12 cellular contexts compared by ENCODE assay signal in the genomic region with DNA sequence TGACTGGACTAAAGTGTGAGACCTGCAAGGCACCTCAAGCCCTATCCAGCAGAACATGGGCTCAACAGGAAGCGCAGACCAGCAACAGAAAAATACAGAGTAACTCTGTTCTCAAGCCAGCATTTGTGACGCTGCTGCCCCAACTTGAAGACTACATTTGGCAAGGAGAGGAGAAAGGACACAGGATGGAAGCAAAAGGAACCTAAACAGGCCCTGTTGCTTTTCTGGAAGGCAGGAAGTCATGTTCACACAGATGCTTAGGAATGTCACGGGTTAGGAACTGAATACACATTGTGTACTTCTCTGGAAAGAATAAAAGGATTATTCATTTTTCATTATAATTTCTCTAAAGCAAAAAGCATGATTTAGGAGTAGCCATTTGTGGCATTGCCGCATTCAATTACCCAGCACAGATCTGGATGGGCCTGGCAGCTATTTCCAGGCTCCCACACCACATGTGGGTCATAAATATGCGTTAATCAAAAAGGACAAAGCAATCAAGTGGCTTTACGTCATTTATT. TPM values are rescaled to one million over a fixed set of nuclear protein-coding genes. Genes with fewer than 3 reads are reported as not detected.
DNase-seq lines count a peak whose midpoint lies in the region; ATAC-seq lines count a peak whose summit lies in the region.
"Had no signal": no experiment of that assay in that cellular context is flagged by ENCODE, and none has a peak within 500 bp of the region (broad histone marks: within the 10 kb centered on the region; RNA-seq: fewer than 3 reads in every experiment).

No MANE protein-coding gene starts in this region.

- no peaks in the 10 kb centered on the region for H3K79me1 ChIP-seq in neuronal stem cell (ENCODE audit: low read depth, low read length)

- H2BK120ac ChIP-seq in neuronal stem cell (ENCODE audit: low read depth, low read length), result no peak overlapping the region

- no peak overlapping the region for H4K8ac ChIP-seq in neuronal stem cell (ENCODE audit: low read depth, low read length)

- no peak overlapping the region for H2BK12ac ChIP-seq in neuronal stem cell (ENCODE audit: low read length)

- H2BK15ac ChIP-seq in neuronal stem cell (ENCODE audit: low read length), result no peak overlapping the region

- no peak overlapping the region for H2BK5ac ChIP-seq in neuronal stem cell (ENCODE audit: low read length)

- H3K9ac ChIP-seq in neuronal stem cell (ENCODE audit: low read depth, low read length, poor library complexity), result no peak overlapping the region

- no peak overlapping the region for H4K91ac ChIP-seq in neuronal stem cell (ENCODE audit: low read depth, low read length, poor library complexity)

- no peaks in the 10 kb centered on the region for H3K9me3 ChIP-seq in neuronal stem cell (replicated peaks in 1 of 2; ENCODE audit: control insufficient read depth in 2 of 2, insufficient read depth in 1 of 2, low read depth in 1 of 2, low read length in 2 of 2)
- H3K9me3 ChIP-seq: Peyer's patch, testis had no signal

- H3K36me3 ChIP-seq in neuronal stem cell (replicated peaks in 1 of 2; ENCODE audit: control insufficient read depth in 2 of 2, insufficient read depth in 2 of 2, low read length in 2 of 2), result no peaks in the 10 kb centered on the region
- H3K36me3 ChIP-seq: Peyer's patch had no signal

- ATAC-seq in HG02852 (IDR thresholded peaks at IDR 0.05; ENCODE audit: unreplicated experiment), result no peak
- no peak for ATAC-seq in GM18873 (IDR thresholded peaks at IDR 0.05; ENCODE audit: low FRiP score, unreplicated experiment)

- no peak overlapping the region for H3K4me3 ChIP-seq in neuronal stem cell (ENCODE audit: low read length in 2 of 2)
- H3K4me3 ChIP-seq: Peyer's patch, testis had no signal

- H3K4me1 ChIP-seq in neuronal stem cell (ENCODE audit: control insufficient read depth in 2 of 2, insufficient read depth in 1 of 2, low read depth in 1 of 2, low read length in 2 of 2), result peaks cover 7 to 11% of the 10 kb centered on the region in 2 donors
- H3K4me1 ChIP-seq: Peyer's patch had no signal

- peaks cover 0 to 4% (median 0%) of the 10 kb centered on the region in 3 experiments for H3K27me3 ChIP-seq in neuronal stem cell (ENCODE audit: control insufficient read depth in 3 of 3, insufficient read depth in 3 of 3, low read depth in 1 of 3, low read length in 3 of 3)
- H3K27me3 ChIP-seq: Peyer's patch, testis had no signal

- no peak overlapping the region for H2AK5ac ChIP-seq in neuronal stem cell (ENCODE audit: low read depth, low read length)

- no peak overlapping the region for H3K4ac ChIP-seq in neuronal stem cell (ENCODE audit: low read length)

- no peak overlapping the region for H3K23ac ChIP-seq in neuronal stem cell (ENCODE audit: low read depth, low read length, poor library complexity)

- no peak overlapping the region for H3K4me2 ChIP-seq in neuronal stem cell (ENCODE audit: insufficient read depth, low read length, poor library complexity, severe bottlenecking)

- no peak overlapping the region for H3K14ac ChIP-seq in neuronal stem cell (ENCODE audit: low read length)

- DNase-seq in AG08395 (ENCODE audit: low spot score) (peak; percentile 46), NCI-H774 (lab: John Stamatoyannopoulos, UW) (peak; percentile 70), fibroblast of gingiva (ENCODE audit: low read depth) (peak; percentile 73), neuronal stem cell (ENCODE audit: low spot score) (no peak), CD1c-positive myeloid dendritic cell (ENCODE audit: extremely low spot score) (no peak), NCI-H1436 (lab: John Stamatoyannopoulos, UW) (no peak)
- DNase-seq: immature natural killer cell, NCI-H2029 treated with DMSO at 0.1 percent for 48 hours, Peyer's patch, testis had no signal

- peak overlapping the region; percentile 57 for H2AFZ ChIP-seq in neuronal stem cell (ENCODE audit: low read length)

- H3K27ac ChIP-seq in neuronal stem cell (replicated peaks; ENCODE audit: low read length), result no peak overlapping the region

- WGBS in neuronal stem cell (ENCODE audit: extremely low coverage in 2 of 2, insufficient read length in 2 of 2, insufficient replicate concordance in 1 of 2), 2 donors, result no CpG with 5 or more reads among the region's 6 CpGs

- peak overlapping the region; percentile 15 for H3K18ac ChIP-seq in neuronal stem cell (ENCODE audit: low read length)

RNA-seq across cellular contexts. Expression of gene TOMM7, which starts 19.8 kb away (rescaled TPM):
- polyA plus RNA-seq in neuronal stem cell (2013, experiment 1 of 2), result 280 TPM
- 289 TPM for polyA plus RNA-seq in neuronal stem cell (2013, experiment 2 of 2)

Comparison
In these comparisons a context has a peak if more than half of its experiments do, and no peak if none do; other contexts are left out.
1. DNase-seq: peak in AG08395 (single experiment), NCI-H774 (single experiment) and fibroblast of gingiva (single experiment); none in neuronal stem cell (single experiment), CD1c-positive myeloid dendritic cell (single experiment) and NCI-H1436 (single experiment).